In the genomic region with DNA sequence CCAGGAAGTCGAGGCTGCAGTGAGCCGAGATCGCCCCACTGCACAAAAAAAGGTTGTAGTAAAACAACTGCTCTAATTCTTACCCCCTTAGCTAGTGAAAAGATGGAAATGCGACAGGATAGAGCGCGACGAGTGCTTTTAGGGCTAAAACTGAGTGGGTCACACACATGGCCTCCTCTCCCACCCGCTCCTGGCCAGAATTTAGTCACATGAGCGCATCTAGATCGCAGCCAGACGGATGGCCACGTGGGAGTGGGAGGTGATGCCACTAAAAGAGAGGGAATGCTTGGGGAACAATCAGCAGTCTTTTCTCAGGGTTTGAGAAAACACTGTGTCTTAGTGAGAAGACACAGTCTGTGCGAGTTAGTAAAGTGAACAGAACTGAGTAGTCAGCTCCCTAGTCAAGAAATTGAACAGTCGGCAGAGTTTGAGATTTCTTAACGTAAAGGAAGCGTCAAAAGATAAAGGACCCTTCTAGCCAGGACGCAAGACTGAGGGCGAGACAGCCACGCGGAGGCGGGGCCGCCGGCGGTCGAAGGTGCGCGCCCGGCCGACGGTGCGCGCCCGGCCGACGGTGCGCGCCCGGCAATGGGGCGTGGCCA, we compare ENCODE assay signal across 8 cellular contexts. TPM values are rescaled to one million over a fixed set of nuclear protein-coding genes. Genes with fewer than 3 reads are reported as not detected.
A peak's percentile ranks its signal among the peaks of the same experiment; 100 is the strongest.
DNase-seq lines count a peak whose midpoint lies in the region; ATAC-seq, FAIRE-seq and TF ChIP-seq lines count a peak whose summit lies in the region.

No MANE protein-coding gene starts in this region.

- H3K27me3 ChIP-seq in ascending aorta = no peaks in the 10 kb centered on the region
- no peaks in the 10 kb centered on the region for H3K27me3 ChIP-seq in mesendoderm (ENCODE audit: insufficient read depth, low read length, poor library complexity)

- TF ChIP-seq CTCF in A549 (IDR thresholded peaks at IDR 0.05) (no peak), HEK293 (tag by site-specific recombination; IDR thresholded peaks at IDR 0.05) (no peak), ascending aorta (IDR thresholded peaks at IDR 0.05) (no peak)

- intact Hi-C loops in ascending aorta (cut with DNase I) = loop anchor here (2.0 to 10.0 kb wide), 2 partner anchors 215 to 493 kb away; partner anchors contain the start of gene DHX35

- H3K79me1 ChIP-seq in mesendoderm (ENCODE audit: low read length) = peaks cover 11% of the 10 kb centered on the region

- peak overlapping the region; percentile 89 for H3K4me2 ChIP-seq in A549
- peak overlapping the region; percentile 57 for H3K4me2 ChIP-seq in mesendoderm (ENCODE audit: low read length)

- FAIRE-seq in A549 (lab: Jason Lieb, UNC) = no peak

- no peak for TF ChIP-seq EP300 in A549 (IDR thresholded peaks at IDR 0.05)

- H2BK120ac ChIP-seq in mesendoderm (ENCODE audit: low read depth, low read length) = no peak overlapping the region

- H2BK15ac ChIP-seq in mesendoderm (replicated peaks; ENCODE audit: low read depth) = no peak overlapping the region

- no peak overlapping the region for H4K8ac ChIP-seq in mesendoderm (ENCODE audit: low read depth, low read length)

- peak overlapping the region; percentile 99 for H3K4me3 ChIP-seq in A549
- peak overlapping the region; percentile 12 for H3K4me3 ChIP-seq in HEK293 (ENCODE audit: low read depth, low read length)
- peak overlapping the region; percentile 79 to 82 for H3K4me3 ChIP-seq in ascending aorta
- no peak overlapping the region for H3K4me3 ChIP-seq in mesendoderm (ENCODE audit: low read length)

- no peaks in the 10 kb centered on the region for H3K9me3 ChIP-seq in A549
- H3K9me3 ChIP-seq in HEK293 (ENCODE audit: control insufficient read depth, insufficient read depth, low read depth, low read length) = no peaks in the 10 kb centered on the region
- H3K9me3 ChIP-seq in ascending aorta = no peaks in the 10 kb centered on the region

- H3K23ac ChIP-seq in mesendoderm (ENCODE audit: low read length) = no peak overlapping the region

- TF ChIP-seq POLR2A in A549 (IDR thresholded peaks at IDR 0.05; ENCODE audit: low read length) = no peak

- peak overlapping the region; percentile 81 for H4K5ac ChIP-seq in mesendoderm (ENCODE audit: low read length)

- CTCF ChIA-PET in A549 (lab: Yijun Ruan, JAX) (interaction anchor here (0.8 to 16.3 kb wide), 8 partner anchors 8 to 102 kb away, joined by 3 to 253 read pairs (median 6); no protein-coding TSS in a partner anchor), HEK293 (lab: Yijun Ruan, JAX) (interaction anchor here (1.1 to 8.3 kb wide), 6 partner anchors 15 to 114 kb away, joined by 3 to 116 read pairs (median 6); no protein-coding TSS in a partner anchor)

- H3K4me1 ChIP-seq in A549 = peaks cover 11% of the 10 kb centered on the region; the same call in 2 of the 3 replicates
- H3K4me1 ChIP-seq in HEK293 (ENCODE audit: control insufficient read depth, insufficient read depth, low read length) = no peaks in the 10 kb centered on the region
- H3K4me1 ChIP-seq in ascending aorta = peaks cover 0 to 4% of the 10 kb centered on the region in 2 donors
- peaks cover 6% of the 10 kb centered on the region for H3K4me1 ChIP-seq in mesendoderm (ENCODE audit: control insufficient read depth, low read depth, low read length)

- no peak overlapping the region for H2AK5ac ChIP-seq in mesendoderm (ENCODE audit: low read length)

- ATAC-seq in A549 (peak in 1 of 2 experiments; percentile 86; a peak in 3 of 6 replicates), HG02759 (IDR thresholded peaks at IDR 0.05; ENCODE audit: unreplicated experiment) (no peak), HG02970 (IDR thresholded peaks at IDR 0.05; ENCODE audit: low FRiP score, unreplicated experiment) (no peak)

- no peak for DNase-seq in A549 (ENCODE audit: low read depth in 1 of 2, low spot score in 1 of 2)
- DNase-seq in ascending aorta (ENCODE audit: low spot score in 2 of 2) = no peak
- DNase-seq in mesendoderm = no peak
- DNase-seq in HPDE6-E6E7 (ENCODE audit: extremely low spot score) = no peak
- no peak for DNase-seq in midbrain (lab: John Stamatoyannopoulos, UW)

- peaks cover 11% of the 10 kb centered on the region for H3K79me2 ChIP-seq in mesendoderm (ENCODE audit: control insufficient read depth, insufficient read depth, low read length)

- H3K36me3 ChIP-seq in HEK293 (ENCODE audit: control insufficient read depth in 2 of 2, insufficient read depth in 1 of 2, low read length in 2 of 2) = peaks cover 0 to 10% of the 10 kb centered on the region in 2 experiments; a peak in 1 of 3 replicates
- H3K36me3 ChIP-seq in ascending aorta = no peaks in the 10 kb centered on the region
- no peaks in the 10 kb centered on the region for H3K36me3 ChIP-seq in mesendoderm (ENCODE audit: control insufficient read depth, insufficient read depth, low read length)

- H3K9ac ChIP-seq in mesendoderm (ENCODE audit: low read length) = peak overlapping the region; percentile 42

- POLR2A ChIA-PET in A549 (lab: Yijun Ruan, JAX) (interaction anchor here (0.6 to 0.8 kb wide), 3 partner anchors 62 to 180 kb away, joined by 3 to 11 read pairs (median 6); no protein-coding TSS in a partner anchor), HEK293 (lab: Yijun Ruan, JAX) (interaction anchor here (0.6 to 0.9 kb wide), 2 partner anchors 178 to 304 kb away, joined by 3 read pairs; partner anchors contain the start of gene FAM83D)

- no peak overlapping the region for H3K18ac ChIP-seq in mesendoderm (ENCODE audit: low read length)

- no peak overlapping the region for H2BK5ac ChIP-seq in mesendoderm (ENCODE audit: low read length)

- peak overlapping the region; percentile 62 to 96 for H3K27ac ChIP-seq in A549
- no peak overlapping the region for H3K27ac ChIP-seq in HEK293 (ENCODE audit: extremely low read depth, low read depth, low read length)
- H3K27ac ChIP-seq in ascending aorta = peak overlapping the region; percentile 87 to 91
- no peak overlapping the region for H3K27ac ChIP-seq in mesendoderm (ENCODE audit: low read depth, low read length)

- 23% methylated on average over 34 of the region's 39 CpGs for WGBS in A549 (ENCODE audit: missing lambda C conversion rate)
- WGBS in mesendoderm (ENCODE audit: extremely low coverage, insufficient coverage, low lambda C conversion rate) = no CpG with 5 or more reads among the region's 39 CpGs

- no peak for TF ChIP-seq RAD21 in A549 (conservative IDR thresholded peaks at IDR 0.05 in 1 of 2, IDR thresholded peaks at IDR 0.05 in 1 of 2)

- H3K56ac ChIP-seq in mesendoderm (ENCODE audit: low read length) = peak overlapping the region; percentile 42

- H3K4ac ChIP-seq in mesendoderm (ENCODE audit: low read depth, low read length) = no peak overlapping the region

TF ChIP-seq in A549, 52 proteins besides CTCF, POLR2A, EP300 and RAD21 (continues in another document):
- TF ChIP-seq, protein P1, sequence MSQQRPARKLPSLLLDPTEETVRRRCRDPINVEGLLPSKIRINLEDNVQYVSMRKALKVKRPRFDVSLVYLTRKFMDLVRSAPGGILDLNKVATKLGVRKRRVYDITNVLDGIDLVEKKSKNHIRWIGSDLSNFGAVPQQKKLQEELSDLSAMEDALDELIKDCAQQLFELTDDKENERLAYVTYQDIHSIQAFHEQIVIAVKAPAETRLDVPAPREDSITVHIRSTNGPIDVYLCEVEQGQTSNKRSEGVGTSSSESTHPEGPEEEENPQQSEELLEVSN (IDR thresholded peaks at IDR 0.05; ENCODE audit: borderline replicate concordance, low read depth) = peak; percentile 53
- TF ChIP-seq MAX (IDR thresholded peaks at IDR 0.05) = peak; percentile 59; the same call in 1 of the 2 replicates

TF ChIP-seq in HEK293, 187 proteins besides CTCF, POLR2A, EP300 and RAD21 (continues in another document):
- TF ChIP-seq ZNF423 (tag by site-specific recombination; IDR thresholded peaks at IDR 0.05) (no peak), ZNF112 (tag by site-specific recombination; IDR thresholded peaks at IDR 0.05) (no peak), ZFHX2 (tag by site-specific recombination; conservative IDR thresholded peaks at IDR 0.05) (peak; percentile 27; the same call in 1 of the 2 replicates), ZBTB8A (tag by site-specific recombination; IDR thresholded peaks at IDR 0.05) (peak; percentile 23; the same call in 1 of the 2 replicates), ZNF335 (tag by site-specific recombination; conservative IDR thresholded peaks at IDR 0.05) (peak; percentile 49; the same call in 1 of the 2 replicates), ZNF660 (tag by site-specific recombination; IDR thresholded peaks at IDR 0.05) (no peak), ZFP69B (tag by site-specific recombination; IDR thresholded peaks at IDR 0.05) (peak; percentile 44; the same call in 1 of the 2 replicates)

RNA-seq across cellular contexts. Expression of gene ACTR5, which starts 0.7 kb away (rescaled TPM):
- polyA plus RNA-seq in A549 (2011; rRNA removed) (11.9 and 13.4 TPM in 2 replicates), A549 (2017; fragmentation: RNase III; extraction: RNeasy Plus Mini Kit Qiagen cat#74134 plus additional on column Dnase treatment) (7.7 to 9.3 TPM (median 8.8 TPM) in 3 replicates)
- 10.2 and 11.2 TPM in 2 replicates for polyA plus RNA-seq in A549 (2012; cell fraction: cytosol; rRNA removed)
- polyA plus RNA-seq in A549 (2012; cell fraction: nucleus; rRNA removed) = 19.4 and 21.0 TPM in 2 replicates
- polyA minus RNA-seq in A549 (2011; rRNA and poly(A)+ RNA removed) = 9.3 and 11.0 TPM in 2 replicates
- total RNA-seq in ascending aorta = 5.9 TPM
- 11.4 TPM for polyA plus RNA-seq in mesendoderm (2013, experiment 1 of 2)
- 10.7 TPM for polyA plus RNA-seq in mesendoderm (2013, experiment 2 of 2)

RNA-seq across cellular contexts. Expression of gene SLC32A1, which starts 23.3 kb away (rescaled TPM):
- polyA plus RNA-seq in A549 (2011; rRNA removed) (not detected in 2 replicates), A549 (2017; fragmentation: RNase III; extraction: RNeasy Plus Mini Kit Qiagen cat#74134 plus additional on column Dnase treatment) (not detected in 3 replicates)
- not detected in 2 replicates for polyA plus RNA-seq in A549 (2012; cell fraction: cytosol; rRNA removed)
- polyA plus RNA-seq in A549 (2012; cell fraction: nucleus; rRNA removed) = not detected in 2 replicates
- not detected in 2 replicates for polyA minus RNA-seq in A549 (2011; rRNA and poly(A)+ RNA removed)
- total RNA-seq in ascending aorta = not detected
- 0.10 TPM for polyA plus RNA-seq in mesendoderm (2013, experiment 1 of 2)
- polyA plus RNA-seq in mesendoderm (2013, experiment 2 of 2) = 0.11 TPM

RNA-seq across cellular contexts. Expression of gene PPP1R16B, which starts 57.9 kb away (rescaled TPM):
- polyA plus RNA-seq in A549 (2011; rRNA removed) = 0.17 and 0.28 TPM in 2 replicates
- polyA plus RNA-seq in A549 (2012; cell fraction: cytosol; rRNA removed) = 0.06 and 0.07 TPM in 2 replicates
- polyA plus RNA-seq in A549 (2012; cell fraction: nucleus; rRNA removed) = 0.09 and 0.11 TPM in 2 replicates
- 0.14 to 0.31 TPM (median 0.29 TPM) in 3 replicates for polyA plus RNA-seq in A549 (2017; fragmentation: RNase III; extraction: RNeasy Plus Mini Kit Qiagen cat#74134 plus additional on column Dnase treatment)
- 0.39 and 0.62 TPM in 2 replicates for polyA minus RNA-seq in A549 (2011; rRNA and poly(A)+ RNA removed)
- 26.4 TPM for total RNA-seq in ascending aorta
- 6.2 TPM for polyA plus RNA-seq in mesendoderm (2013, experiment 1 of 2)
- polyA plus RNA-seq in mesendoderm (2013, experiment 2 of 2) = 6.4 TPM

Comparison
In these comparisons a context has a peak if more than half of its experiments do, and no peak if none do; other contexts are left out.
1. H3K27ac ChIP-seq: peak in A549 (2 of 2) and ascending aorta (2 of 2); none in HEK293 (single experiment) and mesendoderm (single experiment).